In the genomic region with DNA sequence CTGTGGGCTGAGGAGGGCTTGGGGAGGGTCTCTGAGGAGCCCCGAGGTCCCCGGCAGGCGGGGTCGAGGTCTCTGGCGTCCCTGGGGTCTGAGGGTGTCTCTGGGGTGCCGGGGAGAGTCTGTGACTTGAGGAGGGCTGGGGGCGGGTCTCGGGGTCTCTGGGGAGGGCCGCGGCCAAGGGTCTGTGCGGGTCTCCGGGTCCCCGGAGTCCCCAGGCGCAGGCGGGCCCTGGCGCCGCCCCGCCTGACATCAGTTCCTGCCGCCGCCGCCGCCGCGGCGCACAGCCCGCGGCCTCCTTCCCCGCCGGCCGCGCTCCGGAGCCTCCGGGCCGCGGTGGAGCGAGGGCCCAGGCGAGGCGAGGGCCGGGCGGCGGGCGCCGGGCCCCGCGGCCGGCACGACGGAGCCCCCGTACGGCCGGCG, we compare ENCODE assay signal across 8 cellular contexts.
DNase-seq lines count a peak whose midpoint lies in the region; TF ChIP-seq lines count a peak whose summit lies in the region.

A gene with protein sequence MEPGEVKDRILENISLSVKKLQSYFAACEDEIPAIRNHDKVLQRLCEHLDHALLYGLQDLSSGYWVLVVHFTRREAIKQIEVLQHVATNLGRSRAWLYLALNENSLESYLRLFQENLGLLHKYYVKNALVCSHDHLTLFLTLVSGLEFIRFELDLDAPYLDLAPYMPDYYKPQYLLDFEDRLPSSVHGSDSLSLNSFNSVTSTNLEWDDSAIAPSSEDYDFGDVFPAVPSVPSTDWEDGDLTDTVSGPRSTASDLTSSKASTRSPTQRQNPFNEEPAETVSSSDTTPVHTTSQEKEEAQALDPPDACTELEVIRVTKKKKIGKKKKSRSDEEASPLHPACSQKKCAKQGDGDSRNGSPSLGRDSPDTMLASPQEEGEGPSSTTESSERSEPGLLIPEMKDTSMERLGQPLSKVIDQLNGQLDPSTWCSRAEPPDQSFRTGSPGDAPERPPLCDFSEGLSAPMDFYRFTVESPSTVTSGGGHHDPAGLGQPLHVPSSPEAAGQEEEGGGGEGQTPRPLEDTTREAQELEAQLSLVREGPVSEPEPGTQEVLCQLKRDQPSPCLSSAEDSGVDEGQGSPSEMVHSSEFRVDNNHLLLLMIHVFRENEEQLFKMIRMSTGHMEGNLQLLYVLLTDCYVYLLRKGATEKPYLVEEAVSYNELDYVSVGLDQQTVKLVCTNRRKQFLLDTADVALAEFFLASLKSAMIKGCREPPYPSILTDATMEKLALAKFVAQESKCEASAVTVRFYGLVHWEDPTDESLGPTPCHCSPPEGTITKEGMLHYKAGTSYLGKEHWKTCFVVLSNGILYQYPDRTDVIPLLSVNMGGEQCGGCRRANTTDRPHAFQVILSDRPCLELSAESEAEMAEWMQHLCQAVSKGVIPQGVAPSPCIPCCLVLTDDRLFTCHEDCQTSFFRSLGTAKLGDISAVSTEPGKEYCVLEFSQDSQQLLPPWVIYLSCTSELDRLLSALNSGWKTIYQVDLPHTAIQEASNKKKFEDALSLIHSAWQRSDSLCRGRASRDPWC (plus strand): TSS at position 279 of the 420 bp plus-strand sequence. CDS start 239 bp downstream, outside the sequence.

- DNase-seq in NCI-H1417 (lab: John Stamatoyannopoulos, UW) = peak; percentile 19 to 54 (median 44)
- DNase-seq in NCI-H1417 treated with DMSO at 0.1 percent for 48 hours (lab: John Stamatoyannopoulos, UW) = no peak
- DNase-seq in caudate nucleus (lab: John Stamatoyannopoulos, UW) = peak in 17 of 61 donors; percentile 5 to 38 (median 17)
- DNase-seq in kidney glomerular epithelial cell (lab: John Stamatoyannopoulos, UW) = peak; percentile 5
- DNase-seq in stimulated activated CD4-positive, alpha-beta T cell treated with anti-CD3 and anti-CD28 coated beads, Interleukin-1b, Interleukin-23, amount 100 ng/mL, for 48 hours = peak; percentile 33
- DNase-seq in SIG-M5 treated with dmso at 0.1 percent for 504 hours (lab: John Stamatoyannopoulos, UW; ENCODE audit: unreplicated experiment) = no peak

- peak within 1 kb of the TSS; percentile 70 for H3K27ac ChIP-seq in HUES48 (ENCODE audit: low read depth, low read length)
- peak within 1 kb of the TSS; percentile 89 for H3K27ac ChIP-seq in VCaP
- peak within 1 kb of the TSS; percentile 86 for H3K27ac ChIP-seq in caudate nucleus (ENCODE audit: low read depth, low read length)

- peak within 1 kb of the TSS; percentile 61 for H3K9ac ChIP-seq in HUES48 (ENCODE audit: low read depth, low read length)

- H3K27me3 ChIP-seq in HUES48 (ENCODE audit: control insufficient read depth, insufficient read depth, low read length) = no peaks in the 10 kb centered on the region

- no peaks in the 10 kb centered on the region for H3K9me3 ChIP-seq in HUES48 (ENCODE audit: control insufficient read depth, insufficient read depth, low read length)

- TF ChIP-seq CTCF in VCaP (conservative IDR thresholded peaks at IDR 0.05) = no peak

- peak within 1 kb of the TSS; percentile 86 for H3K4me3 ChIP-seq in HUES48 (ENCODE audit: low read depth, low read length)

- H3K36me3 ChIP-seq in HUES48 (ENCODE audit: control insufficient read depth, insufficient read depth, low read length) = no peaks in the 10 kb centered on the region

- peaks cover 17% of the 10 kb centered on the region for H3K4me1 ChIP-seq in HUES48 (ENCODE audit: control insufficient read depth, insufficient read depth, low read length)

Comparison
In these comparisons a context has a peak if more than half of its experiments do, and no peak if none do; other contexts are left out.
1. DNase-seq: peak in NCI-H1417 (3 of 3), kidney glomerular epithelial cell (single experiment) and stimulated activated CD4-positive, alpha-beta T cell treated with anti-CD3 and anti-CD28 coated beads, Interleukin-1b, Interleukin-23, amount 100 ng/mL, for 48 hours (single experiment); none in NCI-H1417 treated with DMSO at 0.1 percent for 48 hours (single experiment) and SIG-M5 treated with dmso at 0.1 percent for 504 hours (single experiment).
2. Peak in every context shown above with its lines, with median percentiles within 50 percentile points of each other: H3K27ac ChIP-seq.